In genomic region chr22:20526305-20526627, GRCh38 we compare ENCODE assay signal across 17 cellular contexts. TPM values are rescaled to one million over a fixed set of nuclear protein-coding genes. Genes with fewer than 3 reads are reported as not detected.
DNase-seq lines count a peak whose midpoint lies in the region; ATAC-seq and TF ChIP-seq lines count a peak whose summit lies in the region.
"Had no signal": no experiment of that assay in that cellular context is flagged by ENCODE, and none has a peak within 500 bp of the region (broad histone marks: within the 10 kb centered on the region; RNA-seq: fewer than 3 reads in every experiment).

No MANE protein-coding gene starts in this region.

- H3K36me3 Mint-ChIP-seq in CD8-positive, alpha-beta T cell = peaks cover 51% of the 10 kb centered on the region

- H3K27ac Mint-ChIP-seq in CD8-positive, alpha-beta T cell = peak overlapping the region; percentile 49

- no peak overlapping the region for H3K9ac ChIP-seq in trophoblast cell (ENCODE audit: low read length)
- H3K9ac ChIP-seq: BLaER1, parathyroid adenoma had no signal

- H3K9me3 Mint-ChIP-seq in CD8-positive, alpha-beta T cell = no peaks in the 10 kb centered on the region

- no peaks in the 10 kb centered on the region for H3K9me3 ChIP-seq in CD8-positive, alpha-beta T cell (ENCODE audit: low read length)
- H3K9me3 ChIP-seq in trophoblast cell (ENCODE audit: insufficient read depth, low read depth, low read length) = no peaks in the 10 kb centered on the region
- H3K9me3 ChIP-seq: BLaER1, Peyer's patch had no signal

- no peak overlapping the region for H3K4me3 Mint-ChIP-seq in CD8-positive, alpha-beta T cell
- H3K4me3 Mint-ChIP-seq: activated CD8-positive, alpha-beta T cell treated with anti-CD3 and anti-CD28 coated beads, Interleukin-2, amount 10 ng/mL, durations not matched to agents 7 days and 5 days had no signal

- POLR2A ChIA-PET in CD8-positive, alpha-beta T cell (lab: Charles Lee) = interaction anchor here (0.8 to 2.3 kb wide), 2 partner anchors 25 to 38 kb away, joined by 3 to 5 read pairs; no protein-coding TSS in a partner anchor
- POLR2A ChIA-PET in RWPE1 (lab: Yijun Ruan, JAX; ENCODE audit: low non-redundant PET) = no interaction called here

- no peak overlapping the region for H4K8ac ChIP-seq in trophoblast cell (ENCODE audit: low read depth, low read length)

- H3K4me1 Mint-ChIP-seq in CD8-positive, alpha-beta T cell (ENCODE audit: low read depth) = peaks cover 70% of the 10 kb centered on the region

- TF ChIP-seq CTCF in CD8-positive, alpha-beta T cell (IDR thresholded peaks at IDR 0.05) = no peak
- no peak for TF ChIP-seq CTCF in RWPE1 (conservative IDR thresholded peaks at IDR 0.05; ENCODE audit: low read depth)
- TF ChIP-seq CTCF in dorsolateral prefrontal cortex (IDR thresholded peaks at IDR 0.05 in 54 of 56, conservative IDR thresholded peaks at IDR 0.05 in 2 of 56; ENCODE audit: low read depth in 1 of 56, partially characterized antibody in 56 of 56) = no peak

- H3K4me3 ChIP-seq in CD8-positive, alpha-beta T cell (ENCODE audit: low read depth, low read length) = no peak overlapping the region
- H3K4me3 ChIP-seq in dorsolateral prefrontal cortex (no peak overlapping the region), trophoblast cell (ENCODE audit: low read depth, low read length) (no peak overlapping the region)
- H3K4me3 ChIP-seq: BLaER1, Peyer's patch had no signal

- no peak overlapping the region for H3K14ac ChIP-seq in trophoblast cell (ENCODE audit: low read length)

- no peak overlapping the region for H2BK120ac ChIP-seq in trophoblast cell (ENCODE audit: insufficient read depth, low read length, poor library complexity)

- CTCF ChIA-PET in CD8-positive, alpha-beta T cell (lab: Charles Lee) = interaction anchor here (0.9 to 2.0 kb wide), 3 partner anchors 38 to 80 kb away, joined by 4 to 7 read pairs (median 6); no protein-coding TSS in a partner anchor
- CTCF ChIA-PET in RWPE1 (lab: Yijun Ruan, JAX) = no interaction called here

- H2BK5ac ChIP-seq in trophoblast cell (ENCODE audit: low read depth, low read length, poor library complexity) = no peak overlapping the region

- peaks cover 7% of the 10 kb centered on the region for H3K79me1 ChIP-seq in trophoblast cell (ENCODE audit: low read length)

- no peak overlapping the region for H3K27ac ChIP-seq in CD8-positive, alpha-beta T cell (ENCODE audit: low read depth, low read length)
- peak overlapping the region; percentile 100 for H3K27ac ChIP-seq in RWPE1
- H3K27ac ChIP-seq in dorsolateral prefrontal cortex = peak overlapping the region in 45 of 59 donors; percentile 4 to 77 (median 47)
- peak overlapping the region; percentile 50 for H3K27ac ChIP-seq in trophoblast cell (ENCODE audit: low read depth, low read length)
- H3K27ac ChIP-seq: BLaER1, parathyroid adenoma, Peyer's patch had no signal

- H3K4me1 ChIP-seq in CD8-positive, alpha-beta T cell (ENCODE audit: insufficient read depth, low read length) = peaks cover 51% of the 10 kb centered on the region
- peaks cover 18 to 21% of the 10 kb centered on the region in 2 experiments for H3K4me1 ChIP-seq in trophoblast cell (ENCODE audit: control insufficient read depth in 1 of 2, insufficient read depth in 2 of 2, low read length in 2 of 2)
- H3K4me1 ChIP-seq: parathyroid adenoma had no signal

- no peak overlapping the region for H2BK12ac ChIP-seq in trophoblast cell (ENCODE audit: low read length)

- no CpG with 5 or more reads among the region's 4 CpGs for WGBS in trophoblast cell (ENCODE audit: extremely low coverage, insufficient coverage, insufficient read length)

- no peak overlapping the region for H4K91ac ChIP-seq in trophoblast cell (ENCODE audit: low read depth, low read length)

- H3K4ac ChIP-seq in trophoblast cell (ENCODE audit: low read depth, low read length) = no peak overlapping the region

- H3K23ac ChIP-seq in trophoblast cell (ENCODE audit: low read length) = no peak overlapping the region

- no peak overlapping the region for H3K4me2 ChIP-seq in trophoblast cell (ENCODE audit: low read length)
- H3K4me2 ChIP-seq: BLaER1 had no signal

- no peak overlapping the region for H2AFZ ChIP-seq in trophoblast cell (ENCODE audit: insufficient read depth, low read length, poor library complexity)
- H2AFZ ChIP-seq: parathyroid adenoma had no signal

- H3K79me2 ChIP-seq in trophoblast cell (ENCODE audit: control insufficient read depth, insufficient read depth, low read length, poor library complexity) = peaks cover 17% of the 10 kb centered on the region

- intact Hi-C loops in CD8-positive, alpha-beta T cell (cut with DNase I, micrococcal nuclease) = no loop called here
- intact Hi-C loops in dorsolateral prefrontal cortex (cut with DNase I) = no loop called here

- peaks cover 11% of the 10 kb centered on the region for H3K36me3 ChIP-seq in CD8-positive, alpha-beta T cell (ENCODE audit: insufficient read depth, low read length)
- peaks cover 16 to 23% of the 10 kb centered on the region in 2 experiments for H3K36me3 ChIP-seq in trophoblast cell (ENCODE audit: control insufficient read depth in 1 of 2, insufficient read depth in 2 of 2, low read length in 2 of 2)

- no peak for ATAC-seq in CD8-positive, alpha-beta T cell
- no peak for ATAC-seq in GM21526 (IDR thresholded peaks at IDR 0.05; ENCODE audit: low FRiP score, unreplicated experiment)
- ATAC-seq: activated CD8-positive, alpha-beta T cell treated with anti-CD3 and anti-CD28 coated beads, Interleukin-2, amount 10 ng/mL, durations not matched to agents 7 days and 5 days; left colon had no signal

- H2AK5ac ChIP-seq in trophoblast cell (ENCODE audit: low read length) = no peak overlapping the region

- H3K27me3 ChIP-seq in CD8-positive, alpha-beta T cell (ENCODE audit: insufficient read depth, low read length) = no peaks in the 10 kb centered on the region
- H3K27me3 ChIP-seq in dorsolateral prefrontal cortex (no peaks in the 10 kb centered on the region), trophoblast cell (ENCODE audit: insufficient read depth, low read length) (no peaks in the 10 kb centered on the region)
- H3K27me3 ChIP-seq: BLaER1, Peyer's patch had no signal

- no peak overlapping the region for H3K18ac ChIP-seq in trophoblast cell (ENCODE audit: low read length)

- H3K27me3 Mint-ChIP-seq in CD8-positive, alpha-beta T cell (ENCODE audit: low read depth) = no peaks in the 10 kb centered on the region

- DNase-seq in CD8-positive, alpha-beta T cell = no peak
- DNase-seq in RWPE1 (ENCODE audit: low spot score) (no peak), dorsolateral prefrontal cortex (no peak), trophoblast cell (no peak), HPDE6-E6E7 (ENCODE audit: extremely low spot score) (no peak), NCI-H1048 (lab: John Stamatoyannopoulos, UW) (no peak)
- DNase-seq: activated CD8-positive, alpha-beta T cell treated with anti-CD3 and anti-CD28 coated beads, Interleukin-2, amount 10 ng/mL, durations not matched to agents 7 days and 5 days; H7; left colon; NCI-H1694; Peyer's patch; stimulated activated CD4-positive, alpha-beta T cell treated with anti-CD3 and anti-CD28 coated beads, Interleukin-4, amount 100 ng/mL, for 4 hours; stimulated activated CD8-positive, alpha-beta memory T cell treated with anti-CD3 and anti-CD28 coated beads, Interleukin-4, amount 100 ng/mL, for 48 hours; T-helper 1 cell had no signal

- no peak overlapping the region for H4K12ac ChIP-seq in trophoblast cell (ENCODE audit: low read depth, low read length)

RNA-seq across cellular contexts. Expression of gene MED15, which starts 18.9 kb away (rescaled TPM):
- 100 to 1,000 TPM; 316 TPM for total RNA-seq in CD8-positive, alpha-beta T cell
- total RNA-seq in dorsolateral prefrontal cortex = 100 to 1,000 TPM in 79 of 120 experiments, 10 to 100 TPM in 41; 83.5 to 133 (median 106) TPM
- 85.5 and 85.6 TPM in 2 replicates for polyA plus RNA-seq in trophoblast cell (2013)

RNA-seq across cellular contexts. Expression of gene KLHL22, which starts 30.7 kb away (rescaled TPM):
- total RNA-seq in CD8-positive, alpha-beta T cell = 10 to 100 TPM; 24.6 to 27.3 TPM
- 10 to 100 TPM; 37.2 to 75.3 (median 54.7) TPM for total RNA-seq in dorsolateral prefrontal cortex
- 9.3 and 10.9 TPM in 2 replicates for polyA plus RNA-seq in trophoblast cell (2013)
